Comparison of ENCODE assay signal across 13 cellular contexts in the genomic region with DNA sequence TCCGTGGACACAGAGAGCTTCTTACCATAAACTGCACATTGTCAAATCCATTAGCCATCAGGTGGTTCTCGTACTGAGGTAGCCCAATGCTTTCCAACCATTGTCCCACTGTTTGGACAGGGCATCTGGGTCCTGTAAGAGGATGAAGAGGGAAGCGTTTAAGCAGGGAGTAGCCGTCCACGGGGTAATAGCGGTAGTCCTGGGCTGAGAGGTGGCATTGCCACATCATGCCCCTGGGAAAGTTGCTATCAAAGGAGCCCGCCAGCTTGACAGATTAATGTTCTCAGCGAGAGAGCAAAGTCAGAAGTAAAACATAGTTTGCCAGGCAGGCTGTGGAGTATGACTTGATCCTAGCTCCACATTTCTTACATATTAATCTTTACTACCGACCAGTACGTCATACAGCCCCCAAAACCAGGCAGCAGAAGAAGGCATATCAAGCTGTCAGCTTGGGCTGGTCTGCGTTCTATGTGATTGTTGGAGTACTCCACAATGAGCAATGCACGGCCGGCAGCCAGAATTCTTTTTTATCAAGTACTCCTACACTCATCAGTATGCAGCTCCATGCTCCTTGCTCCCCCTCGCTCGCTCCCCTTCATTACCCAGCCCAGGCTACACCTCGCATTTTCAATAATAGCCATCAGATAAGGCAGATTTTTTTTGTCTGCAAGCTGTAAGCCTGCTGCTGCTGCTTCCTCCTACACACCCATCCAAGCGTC.
DNase-seq lines count a peak whose midpoint lies in the region; ATAC-seq, FAIRE-seq and TF ChIP-seq lines count a peak whose summit lies in the region.
"Had no signal": no experiment of that assay in that cellular context is flagged by ENCODE, and none has a peak within 500 bp of the region (broad histone marks: within the 10 kb centered on the region; RNA-seq: fewer than 3 reads in every experiment).

No MANE protein-coding gene starts in this region.

- H3K9me3 ChIP-seq in right atrium auricular region (no peaks in the 10 kb centered on the region), gastroesophageal sphincter (no peaks in the 10 kb centered on the region), kidney (ENCODE audit: control insufficient read depth in 1 of 2, low read length in 2 of 2) (no peaks in the 10 kb centered on the region)

- H3K36me3 Mint-ChIP-seq in nephron progenitor cell (ENCODE audit: low read depth) = no peaks in the 10 kb centered on the region

- H3K36me3 ChIP-seq in right atrium auricular region (no peaks in the 10 kb centered on the region), gastroesophageal sphincter (no peaks in the 10 kb centered on the region), kidney (ENCODE audit: control insufficient read depth in 1 of 2, insufficient read depth in 2 of 2, low read length in 2 of 2) (no peaks in the 10 kb centered on the region)
- H3K36me3 ChIP-seq: spleen had no signal

- TF ChIP-seq EP300 in gastroesophageal sphincter (IDR thresholded peaks at IDR 0.05) = no peak

- no peak overlapping the region for H3K9ac ChIP-seq in kidney (ENCODE audit: low read length in 2 of 2)

- intact Hi-C loops in Right ventricle myocardium superior (cut with DNase I) (no loop called here), kidney (cut with DNase I) (no loop called here)

- H3K4me1 ChIP-seq in right atrium auricular region (no peaks in the 10 kb centered on the region), gastroesophageal sphincter (no peaks in the 10 kb centered on the region), kidney (ENCODE audit: control insufficient read depth in 1 of 2, insufficient read depth in 1 of 2, low read depth in 1 of 2, low read length in 2 of 2) (no peaks in the 10 kb centered on the region)
- H3K4me1 ChIP-seq: spleen had no signal

- peak overlapping the region in 1 of 2 donors; percentile 12 for H3K4me3 ChIP-seq in right atrium auricular region
- no peak overlapping the region for H3K4me3 ChIP-seq in gastroesophageal sphincter
- H3K4me3 ChIP-seq in kidney (ENCODE audit: low read length in 2 of 2) = no peak overlapping the region
- H3K4me3 ChIP-seq: spleen had no signal

- ATAC-seq in Right ventricle myocardium superior (ENCODE audit: poor library complexity) = no peak
- peak; percentile 10 for ATAC-seq in gastroesophageal sphincter
- no peak for ATAC-seq in stimulated activated naive CD8-positive, alpha-beta T cell treated with anti-CD3 and anti-CD28 coated beads, Interleukin-15, amount 100 ng/mL, for 72 hours
- ATAC-seq: activated CD4-positive, alpha-beta T cell treated with anti-CD3 and anti-CD28 coated beads for 36 hours had no signal

- no peak overlapping the region for H3K27ac ChIP-seq in right atrium auricular region
- no peak overlapping the region for H3K27ac ChIP-seq in gastroesophageal sphincter
- no peak overlapping the region for H3K27ac ChIP-seq in kidney (ENCODE audit: low read depth in 2 of 2, low read length in 2 of 2)
- H3K27ac ChIP-seq: spleen had no signal

- DNase-seq in Right ventricle myocardium superior = peak; percentile 39
- DNase-seq in right atrium auricular region (ENCODE audit: low spot score) = no peak
- peak; percentile 8 for DNase-seq in nephron progenitor cell
- no peak for DNase-seq in stimulated activated naive CD8-positive, alpha-beta T cell treated with anti-CD3 and anti-CD28 coated beads, Interleukin-15, amount 100 ng/mL, for 72 hours
- DNase-seq in 8988T = no peak
- no peak for DNase-seq in superior temporal gyrus (ENCODE audit: extremely low spot score)
- DNase-seq in kidney = no peak
- DNase-seq: activated CD4-positive, alpha-beta T cell treated with anti-CD3 and anti-CD28 coated beads for 36 hours; DMS 273 treated with DMSO at 0.1 percent for 48 hours; KBM-7; NCI-H2029; spleen had no signal

- TF ChIP-seq POLR2A in gastroesophageal sphincter (IDR thresholded peaks at IDR 0.05) = no peak

- H3K4me1 Mint-ChIP-seq in nephron progenitor cell = peaks cover 11% of the 10 kb centered on the region
- H3K4me1 Mint-ChIP-seq in stimulated activated naive CD8-positive, alpha-beta T cell treated with anti-CD3 and anti-CD28 coated beads, Interleukin-15, amount 100 ng/mL, for 72 hours = no peaks in the 10 kb centered on the region
- H3K4me1 Mint-ChIP-seq: activated CD4-positive, alpha-beta T cell treated with anti-CD3 and anti-CD28 coated beads for 36 hours had no signal

- TF ChIP-seq CTCF in right atrium auricular region (IDR thresholded peaks at IDR 0.05) = no peak
- no peak for TF ChIP-seq CTCF in gastroesophageal sphincter (IDR thresholded peaks at IDR 0.05)
- no peak for TF ChIP-seq CTCF in nephron progenitor cell (IDR thresholded peaks at IDR 0.05)
- TF ChIP-seq CTCF in kidney (IDR thresholded peaks at IDR 0.05; ENCODE audit: borderline replicate concordance, extremely low read depth, insufficient read depth) = no peak

- no peak overlapping the region for H3K27ac Mint-ChIP-seq in nephron progenitor cell
- no peak overlapping the region for H3K27ac Mint-ChIP-seq in stimulated activated naive CD8-positive, alpha-beta T cell treated with anti-CD3 and anti-CD28 coated beads, Interleukin-15, amount 100 ng/mL, for 72 hours
- H3K27ac Mint-ChIP-seq: activated CD4-positive, alpha-beta T cell treated with anti-CD3 and anti-CD28 coated beads for 36 hours had no signal

- FAIRE-seq in kidney (lab: Jason Lieb, UNC) = no peak

- H3K27me3 ChIP-seq in right atrium auricular region = no peaks in the 10 kb centered on the region
- H3K27me3 ChIP-seq in gastroesophageal sphincter = no peaks in the 10 kb centered on the region

- no peaks in the 10 kb centered on the region for H3K9me3 Mint-ChIP-seq in nephron progenitor cell
- no peaks in the 10 kb centered on the region for H3K9me3 Mint-ChIP-seq in stimulated activated naive CD8-positive, alpha-beta T cell treated with anti-CD3 and anti-CD28 coated beads, Interleukin-15, amount 100 ng/mL, for 72 hours

- WGBS in gastroesophageal sphincter (ENCODE audit: low coverage in 1 of 2), 2 donors = 30 to 32% methylated on average over 8 to 17 of the region's 17 CpGs

- no peak overlapping the region for H3K4me3 Mint-ChIP-seq in nephron progenitor cell
- no peak overlapping the region for H3K4me3 Mint-ChIP-seq in stimulated activated naive CD8-positive, alpha-beta T cell treated with anti-CD3 and anti-CD28 coated beads, Interleukin-15, amount 100 ng/mL, for 72 hours
- H3K4me3 Mint-ChIP-seq: activated CD4-positive, alpha-beta T cell treated with anti-CD3 and anti-CD28 coated beads for 36 hours had no signal

- peaks cover 3% of the 10 kb centered on the region for H3K27me3 Mint-ChIP-seq in nephron progenitor cell (ENCODE audit: low read depth, poor library complexity)
- H3K27me3 Mint-ChIP-seq in stimulated activated naive CD8-positive, alpha-beta T cell treated with anti-CD3 and anti-CD28 coated beads, Interleukin-15, amount 100 ng/mL, for 72 hours = no peaks in the 10 kb centered on the region
- H3K27me3 Mint-ChIP-seq: activated CD4-positive, alpha-beta T cell treated with anti-CD3 and anti-CD28 coated beads for 36 hours had no signal

Comparison
In these comparisons a context has a peak if more than half of its experiments do, and no peak if none do; other contexts are left out.
1. DNase-seq: peak in Right ventricle myocardium superior (single experiment) and nephron progenitor cell (single experiment); none in right atrium auricular region (single experiment), stimulated activated naive CD8-positive, alpha-beta T cell treated with anti-CD3 and anti-CD28 coated beads, Interleukin-15, amount 100 ng/mL, for 72 hours (0 of 2), 8988T (single experiment), superior temporal gyrus (single experiment) and kidney (single experiment).